3 cellular contexts compared by ENCODE assay signal in the genomic region with DNA sequence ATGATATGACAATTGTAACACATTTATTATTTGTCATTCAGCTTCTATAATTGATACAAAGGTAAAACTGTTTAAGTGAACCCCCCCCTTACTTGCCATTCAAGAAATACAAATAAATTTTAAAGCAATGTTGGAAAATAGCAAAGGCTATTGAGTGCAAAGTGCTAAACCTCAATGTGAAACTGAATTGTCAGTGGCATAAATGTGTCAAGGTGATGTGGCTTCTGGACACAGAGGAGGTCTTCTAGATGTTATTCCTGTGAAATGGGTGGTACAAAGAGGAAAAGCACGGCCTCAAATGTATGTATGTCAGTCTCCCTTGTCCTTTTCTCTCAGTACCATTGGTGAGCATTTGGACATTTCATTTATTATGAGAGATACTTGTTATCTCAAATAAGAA.
"Had no signal": no experiment of that assay in that cellular context is flagged by ENCODE, and none has a peak within 500 bp of the region (broad histone marks: within the 10 kb centered on the region; RNA-seq: fewer than 3 reads in every experiment).

No MANE protein-coding gene starts in this region.

- DNase-seq: GDM1, GF-D8 had no signal

- ATAC-seq: GM12878 had no signal

- H3K4me3 ChIP-seq: GM12878 had no signal
